Comparison of ENCODE assay signal across 8 cellular contexts in the genomic region with DNA sequence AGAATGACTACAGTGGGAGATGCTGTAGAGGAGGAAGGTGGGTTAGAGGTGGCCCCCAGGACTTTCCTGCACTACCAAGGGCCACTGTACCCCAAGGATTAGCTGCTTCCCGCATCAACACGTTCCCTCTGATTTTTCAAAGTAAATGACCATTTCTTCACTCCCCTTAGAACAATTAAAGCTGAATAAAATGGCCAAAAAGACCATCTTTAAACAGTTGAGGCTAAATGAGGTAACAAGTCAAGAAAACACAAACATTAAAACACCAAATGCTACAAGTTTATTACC. TPM values are rescaled to one million over a fixed set of nuclear protein-coding genes. Genes with fewer than 3 reads are reported as not detected.
DNase-seq lines count a peak whose midpoint lies in the region; FAIRE-seq and TF ChIP-seq lines count a peak whose summit lies in the region.

No MANE protein-coding gene starts in this region.

- H3K4me3 ChIP-seq in keratinocyte (ENCODE audit: control insufficient read depth in 2 of 3, extremely low read depth in 1 of 3, insufficient read depth in 2 of 3, low read depth in 1 of 3, low read length in 3 of 3) (peak overlapping the region; percentile 57 to 75 (median 67)), suprapubic skin (peak overlapping the region; percentile 82), lower leg skin (ENCODE audit: low read depth, poor library complexity, severe bottlenecking) (no peak overlapping the region)

- no peaks in the 10 kb centered on the region for H3K9me3 Mint-ChIP-seq in T-helper 2 cell treated with Interferon-gamma antibody and Interleukin-4, amounts not matched to agents 5 μg/mL and 100 μg/mL, for 36 hours
- no peaks in the 10 kb centered on the region for H3K9me3 Mint-ChIP-seq in activated naive CD8-positive, alpha-beta T cell treated with anti-CD3 and anti-CD28 coated beads for 36 hours

- no peak for FAIRE-seq in keratinocyte (lab: Jason Lieb, UNC)

- peaks cover 61% of the 10 kb centered on the region for H3K4me1 Mint-ChIP-seq in T-helper 2 cell treated with Interferon-gamma antibody and Interleukin-4, amounts not matched to agents 5 μg/mL and 100 μg/mL, for 36 hours (ENCODE audit: low read depth)
- H3K4me1 Mint-ChIP-seq in activated naive CD8-positive, alpha-beta T cell treated with anti-CD3 and anti-CD28 coated beads for 36 hours: peaks cover 68% of the 10 kb centered on the region

- H3K4me1 ChIP-seq in keratinocyte (ENCODE audit: control insufficient read depth, extremely low read depth, insufficient read depth, low read length) (peaks cover 22% of the 10 kb centered on the region), suprapubic skin (peaks cover 21% of the 10 kb centered on the region)

- H3K4me2 ChIP-seq in keratinocyte (ENCODE audit: control insufficient read depth, extremely low read depth, insufficient read depth, low read depth, low read length): peak overlapping the region; percentile 94

- peak overlapping the region; percentile 96 for H3K9ac ChIP-seq in keratinocyte (ENCODE audit: control insufficient read depth, extremely low read depth, insufficient read depth, low read length)

- H3K27ac ChIP-seq in keratinocyte (ENCODE audit: control insufficient read depth, insufficient read depth, low read length): peak overlapping the region; percentile 92
- H3K27ac ChIP-seq in suprapubic skin: peak overlapping the region; percentile 98

- H3K4me3 Mint-ChIP-seq in T-helper 2 cell treated with Interferon-gamma antibody and Interleukin-4, amounts not matched to agents 5 μg/mL and 100 μg/mL, for 36 hours: peak overlapping the region; percentile 98
- H3K4me3 Mint-ChIP-seq in activated naive CD8-positive, alpha-beta T cell treated with anti-CD3 and anti-CD28 coated beads for 36 hours: peak overlapping the region; percentile 93

- H2AFZ ChIP-seq in keratinocyte (ENCODE audit: control insufficient read depth, low read length): peak overlapping the region; percentile 97

- TF ChIP-seq EP300 in suprapubic skin (IDR thresholded peaks at IDR 0.05): no peak

- H4K20me1 ChIP-seq in keratinocyte (ENCODE audit: control insufficient read depth, extremely low read depth, insufficient read depth, low read length): no peaks in the 10 kb centered on the region

- H3K36me3 Mint-ChIP-seq in T-helper 2 cell treated with Interferon-gamma antibody and Interleukin-4, amounts not matched to agents 5 μg/mL and 100 μg/mL, for 36 hours (ENCODE audit: low read depth): peaks cover 25% of the 10 kb centered on the region
- peaks cover 26% of the 10 kb centered on the region for H3K36me3 Mint-ChIP-seq in activated naive CD8-positive, alpha-beta T cell treated with anti-CD3 and anti-CD28 coated beads for 36 hours

- H3K9me1 ChIP-seq in keratinocyte (ENCODE audit: control insufficient read depth, extremely low read depth, insufficient read depth, low read length): no peaks in the 10 kb centered on the region

- H3K9me3 ChIP-seq in keratinocyte (ENCODE audit: control insufficient read depth, low read depth, low read length) (no peaks in the 10 kb centered on the region), suprapubic skin (no peaks in the 10 kb centered on the region)

- H3K27me3 ChIP-seq in keratinocyte (ENCODE audit: control insufficient read depth, extremely low read depth, insufficient read depth, low read length) (no peaks in the 10 kb centered on the region), suprapubic skin (no peaks in the 10 kb centered on the region)

- H3K79me2 ChIP-seq in keratinocyte (ENCODE audit: control insufficient read depth, insufficient read depth, low read length): peaks cover 12% of the 10 kb centered on the region

- 28% methylated on average over 2 of the region's 2 CpGs for whole genome bisulfite sequencing in suprapubic skin
- WGBS in lower leg skin, 2 donors: 32 to 37% methylated on average over 2 of the region's 2 CpGs

- dilution Hi-C loops in keratinocyte (cut with MboI; ENCODE audit: extremely low pct_ligation_motif_present, low sequenced_read_pairs): no loop called here

- TF ChIP-seq CTCF in keratinocyte (optimal IDR thresholded peaks at IDR 0.05 in 1 of 3, IDR thresholded peaks at IDR 0.05 in 1 of 3, conservative IDR thresholded peaks at IDR 0.05 in 1 of 3; ENCODE audit: extremely low read depth in 1 of 3, insufficient read depth in 2 of 3, low read length in 3 of 3) (no peak), suprapubic skin (IDR thresholded peaks at IDR 0.05) (no peak), lower leg skin (IDR thresholded peaks at IDR 0.05) (no peak)

- TF ChIP-seq POLR2A in suprapubic skin (IDR thresholded peaks at IDR 0.05): no peak
- no peak for TF ChIP-seq POLR2A in lower leg skin (IDR thresholded peaks at IDR 0.05)

- no peaks in the 10 kb centered on the region for H3K27me3 Mint-ChIP-seq in T-helper 2 cell treated with Interferon-gamma antibody and Interleukin-4, amounts not matched to agents 5 μg/mL and 100 μg/mL, for 36 hours (ENCODE audit: low read depth)
- no peaks in the 10 kb centered on the region for H3K27me3 Mint-ChIP-seq in activated naive CD8-positive, alpha-beta T cell treated with anti-CD3 and anti-CD28 coated beads for 36 hours

- intact Hi-C loops in lower leg skin (cut with DNase I; ENCODE audit: low total_unique reads): no loop called here

- H3K27ac Mint-ChIP-seq in T-helper 2 cell treated with Interferon-gamma antibody and Interleukin-4, amounts not matched to agents 5 μg/mL and 100 μg/mL, for 36 hours: peak overlapping the region; percentile 100
- peak overlapping the region; percentile 99 for H3K27ac Mint-ChIP-seq in activated naive CD8-positive, alpha-beta T cell treated with anti-CD3 and anti-CD28 coated beads for 36 hours

- no peak for DNase-seq in T-helper 2 cell treated with Interferon-gamma antibody and Interleukin-4, amounts not matched to agents 5 μg/mL and 100 μg/mL, for 36 hours (ENCODE audit: low spot score)
- DNase-seq in T-helper 2 cell: no peak
- no peak for DNase-seq in activated naive CD8-positive, alpha-beta T cell treated with anti-CD3 and anti-CD28 coated beads for 36 hours
- DNase-seq in keratinocyte (ENCODE audit: low read depth, low spot score): no peak
- DNase-seq in suprapubic skin (ENCODE audit: low spot score in 2 of 2): no peak
- no peak for DNase-seq in lower leg skin (ENCODE audit: low spot score in 2 of 2)
- no peak for DNase-seq in SHP77 (lab: John Stamatoyannopoulos, UW)
- DNase-seq in SW 1271 (lab: John Stamatoyannopoulos, UW): no peak

- H3K36me3 ChIP-seq in keratinocyte (ENCODE audit: control insufficient read depth in 2 of 2, extremely low read depth in 1 of 2, insufficient read depth in 2 of 2, low read length in 2 of 2): no peaks in the 10 kb centered on the region
- no peaks in the 10 kb centered on the region for H3K36me3 ChIP-seq in suprapubic skin

RNA-seq across cellular contexts. Expression of gene ERAP1, which starts 0.7 kb away (rescaled TPM):
- total RNA-seq in activated naive CD8-positive, alpha-beta T cell treated with anti-CD3 and anti-CD28 coated beads for 36 hours: 100 to 1,000 TPM in 1 of 2 experiments, 10 to 100 TPM in 1; 92.1 to 101 TPM
- polyA plus RNA-seq in keratinocyte: 29.7 to 56.2 TPM (median 34.9 TPM) in 3 replicates
- polyA plus RNA-seq in keratinocyte (2011; ENCODE audit: low read depth): 6.2 TPM
- polyA plus RNA-seq in keratinocyte (2011; cell fraction: cytosol; rRNA removed): 15.2 and 20.2 TPM in 2 replicates
- polyA plus RNA-seq in keratinocyte (2011; cell fraction: nucleus; rRNA removed): 46.4 and 48.0 TPM in 2 replicates
- polyA plus RNA-seq in keratinocyte (2012; ENCODE audit: low replicate concordance): 5.8 and 32.4 TPM in 2 replicates
- polyA minus RNA-seq in keratinocyte: 42.8 to 97.6 TPM (median 66.8 TPM) in 3 replicates
- 15.5 TPM for polyA minus RNA-seq in keratinocyte (2011; cell fraction: cytosol; rRNA and poly(A)+ RNA removed)
- polyA minus RNA-seq in keratinocyte (2011; cell fraction: nucleus; rRNA and poly(A)+ RNA removed): 24.8 and 55.7 TPM in 2 replicates
- total RNA-seq in suprapubic skin (10 to 100 TPM; 49.2 to 71.3 (median 66.4) TPM), lower leg skin (10 to 100 TPM; 28.2 to 54.7 (median 33.1) TPM)
